Comparison of ENCODE assay signal across 8 cellular contexts in the genomic region with DNA sequence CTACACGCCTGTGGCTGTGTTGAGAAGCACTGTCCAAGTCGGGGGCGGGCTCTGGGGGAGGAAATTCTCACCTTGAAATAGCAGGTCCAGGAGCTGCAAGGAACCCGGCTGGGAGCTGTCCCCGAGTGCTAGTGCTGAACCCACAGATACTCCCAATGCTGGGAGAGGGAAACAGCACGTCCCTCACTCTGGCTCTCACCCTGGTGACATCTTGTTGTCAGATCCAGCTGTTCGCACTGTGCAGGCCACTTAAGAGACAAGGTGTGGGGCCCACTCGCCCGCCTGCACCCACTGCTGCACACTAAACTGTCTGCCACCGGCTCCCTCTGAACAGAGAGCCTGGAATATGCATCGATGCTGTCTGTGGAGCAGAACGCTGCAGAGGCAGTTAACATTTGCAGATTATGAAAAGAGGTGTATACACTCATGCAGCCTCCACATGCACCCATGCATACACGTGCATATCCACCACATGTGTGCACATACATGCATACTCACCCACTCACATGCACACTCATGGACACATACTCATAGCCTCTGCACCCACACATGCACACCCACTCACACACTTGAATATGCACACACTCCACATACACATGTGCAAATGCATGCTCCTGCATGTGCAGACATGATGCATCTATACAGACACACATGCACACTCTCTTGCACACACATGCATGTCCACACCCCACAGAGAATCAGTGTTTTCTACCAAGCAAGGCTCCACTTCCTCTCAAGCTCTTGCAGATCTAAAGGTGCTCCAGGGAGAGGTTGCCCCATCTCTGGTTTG. TPM values are rescaled to one million over a fixed set of nuclear protein-coding genes. Genes with fewer than 3 reads are reported as not detected.
A peak's percentile ranks its signal among the peaks of the same experiment; 100 is the strongest.
DNase-seq lines count a peak whose midpoint lies in the region; ATAC-seq, FAIRE-seq and TF ChIP-seq lines count a peak whose summit lies in the region.

No MANE protein-coding gene starts in this region.

- peak in 5 of 7 experiments; percentile 9 to 31 (median 23) for DNase-seq in CD8-positive, alpha-beta T cell
- DNase-seq in M059J (ENCODE audit: low read depth) (peak; percentile 22), adipocyte (ENCODE audit: low read depth) (peak; percentile 57), kidney (peak; percentile 68), thyroid gland (peak; percentile 61 to 77), GDM1 (lab: John Stamatoyannopoulos, UW) (no peak)
- no peak for DNase-seq in activated CD4-positive, CD25-positive, alpha-beta regulatory T cell (lab: John Stamatoyannopoulos, UW)

- H3K9ac ChIP-seq in adipocyte (ENCODE audit: low read length) (no peak overlapping the region), kidney (ENCODE audit: low read length in 2 of 2) (no peak overlapping the region)

- H3K9me3 ChIP-seq in CD8-positive, alpha-beta T cell (ENCODE audit: low read length), result no peaks in the 10 kb centered on the region
- H3K9me3 ChIP-seq in adipocyte (ENCODE audit: control insufficient read depth, low read length) (peaks cover 4% of the 10 kb centered on the region), kidney (ENCODE audit: control insufficient read depth in 1 of 2, low read length in 2 of 2) (peaks cover 0 to 3% of the 10 kb centered on the region in 2 donors), thyroid gland (no peaks in the 10 kb centered on the region)

- CTCF ChIA-PET in CD8-positive, alpha-beta T cell (lab: Charles Lee), result no interaction called here

- TF ChIP-seq CTCF in CD8-positive, alpha-beta T cell (IDR thresholded peaks at IDR 0.05), result no peak
- no peak for TF ChIP-seq CTCF in kidney (IDR thresholded peaks at IDR 0.05; ENCODE audit: borderline replicate concordance, extremely low read depth, insufficient read depth)
- TF ChIP-seq CTCF in thyroid gland (IDR thresholded peaks at IDR 0.05), result no peak

- FAIRE-seq in kidney (lab: Jason Lieb, UNC), result no peak

- H3K36me3 ChIP-seq in CD8-positive, alpha-beta T cell (ENCODE audit: insufficient read depth, low read length), result no peaks in the 10 kb centered on the region
- H3K36me3 ChIP-seq in adipocyte (ENCODE audit: control insufficient read depth, insufficient read depth, low read length, severe bottlenecking) (no peaks in the 10 kb centered on the region), kidney (ENCODE audit: control insufficient read depth in 1 of 2, insufficient read depth in 2 of 2, low read length in 2 of 2) (no peaks in the 10 kb centered on the region), thyroid gland (no peaks in the 10 kb centered on the region)

- peaks cover 10% of the 10 kb centered on the region for H3K27me3 Mint-ChIP-seq in CD8-positive, alpha-beta T cell (ENCODE audit: low read depth)

- no peak overlapping the region for H3K27ac ChIP-seq in CD8-positive, alpha-beta T cell (ENCODE audit: low read depth, low read length)
- H3K27ac ChIP-seq in kidney (ENCODE audit: low read depth in 2 of 2, low read length in 2 of 2) (no peak overlapping the region), thyroid gland (no peak overlapping the region)

- no peaks in the 10 kb centered on the region for H3K27me3 ChIP-seq in CD8-positive, alpha-beta T cell (ENCODE audit: insufficient read depth, low read length)
- peaks cover 23% of the 10 kb centered on the region for H3K27me3 ChIP-seq in adipocyte (replicated peaks; ENCODE audit: control insufficient read depth, insufficient read depth, low read length)
- H3K27me3 ChIP-seq in thyroid gland, result no peaks in the 10 kb centered on the region

- H3K27ac Mint-ChIP-seq in CD8-positive, alpha-beta T cell, result no peak overlapping the region

- no peaks in the 10 kb centered on the region for H3K9me3 Mint-ChIP-seq in CD8-positive, alpha-beta T cell

- TF ChIP-seq POLR2A in thyroid gland (IDR thresholded peaks at IDR 0.05), result no peak

- POLR2A ChIA-PET in CD8-positive, alpha-beta T cell (lab: Charles Lee), result no interaction called here

- H3K4me3 ChIP-seq in CD8-positive, alpha-beta T cell (ENCODE audit: low read depth, low read length), result no peak overlapping the region
- no peak overlapping the region for H3K4me3 ChIP-seq in adipocyte (ENCODE audit: low read length)
- no peak overlapping the region for H3K4me3 ChIP-seq in kidney (ENCODE audit: low read length in 2 of 2)
- no peak overlapping the region for H3K4me3 ChIP-seq in thyroid gland (replicated peaks in 1 of 3)

- no peaks in the 10 kb centered on the region for H3K4me1 Mint-ChIP-seq in CD8-positive, alpha-beta T cell (ENCODE audit: low read depth)

- no peak overlapping the region for H3K4me3 Mint-ChIP-seq in CD8-positive, alpha-beta T cell

- H3K36me3 Mint-ChIP-seq in CD8-positive, alpha-beta T cell, result no peaks in the 10 kb centered on the region

- ATAC-seq in CD8-positive, alpha-beta T cell, result peak; percentile 48
- ATAC-seq in HG02938 (IDR thresholded peaks at IDR 0.05; ENCODE audit: unreplicated experiment), result no peak

- whole genome bisulfite sequencing in thyroid gland, 2 donors, result 16 to 30% methylated on average over 11 to 13 of the region's 13 CpGs

- intact Hi-C loops in CD8-positive, alpha-beta T cell (cut with DNase I, micrococcal nuclease), result no loop called here
- intact Hi-C loops in kidney (cut with DNase I), result no loop called here
- intact Hi-C loops in thyroid gland (cut with DNase I), result no loop called here

- no peaks in the 10 kb centered on the region for H3K4me1 ChIP-seq in CD8-positive, alpha-beta T cell (ENCODE audit: insufficient read depth, low read length)
- H3K4me1 ChIP-seq in adipocyte (ENCODE audit: control insufficient read depth, insufficient read depth, low read length) (no peaks in the 10 kb centered on the region), kidney (ENCODE audit: control insufficient read depth in 1 of 2, insufficient read depth in 1 of 2, low read depth in 1 of 2, low read length in 2 of 2) (no peaks in the 10 kb centered on the region), thyroid gland (no peaks in the 10 kb centered on the region)

RNA-seq across cellular contexts. Expression of gene MGAT5B, which starts 42.0 kb away (rescaled TPM):
- total RNA-seq in CD8-positive, alpha-beta T cell, result under 1 TPM; 0.24 to 0.36 TPM
- 6.5 and 11.8 TPM in 2 replicates for total RNA-seq in M059J (2014; rRNA removed; shearing (Covaris generic))
- total RNA-seq in kidney, result 2.3 TPM
- polyA plus RNA-seq in kidney (ENCODE audit: insufficient read depth, low read depth, low replicate concordance), result 0.56 TPM
- 1 to 10 TPM in 1 of 4 donors, under 1 TPM in 2, not detected in 1; 0.22 to 7.4 (median 0.73) TPM for total RNA-seq in thyroid gland

Comparison
In these comparisons a context has a peak if more than half of its experiments do, and no peak if none do; other contexts are left out.
1. DNase-seq: peak in CD8-positive, alpha-beta T cell (5 of 7), M059J (single experiment), adipocyte (single experiment), kidney (single experiment) and thyroid gland (2 of 2); none in activated CD4-positive, CD25-positive, alpha-beta regulatory T cell (0 of 4) and GDM1 (single experiment).